ENCODE assay signal across 8 cellular contexts in genomic region chr12:91382081-91382543, GRCh38.
DNase-seq lines count a peak whose midpoint lies in the region; ATAC-seq and TF ChIP-seq lines count a peak whose summit lies in the region.

No MANE protein-coding gene starts in this region.

- peaks cover 10% of the 10 kb centered on the region for H3K4me1 Mint-ChIP-seq in activated CD4-positive, alpha-beta memory T cell treated with anti-CD3 and anti-CD28 coated beads, Interleukin-2, amount 10 ng/mL, durations not matched to agents 7 days and 5 days

- CTCF ChIA-PET in activated CD4-positive, alpha-beta memory T cell treated with anti-CD3 and anti-CD28 coated beads, Interleukin-2, amount 10 ng/mL, durations not matched to agents 7 days and 5 days (lab: Charles Lee), result interaction anchor here (0.6 to 2.2 kb wide), 53 partner anchors 8 to 1397 kb away, joined by 3 to 16 read pairs (median 4); partner anchors contain the start of gene BTG1

- peak overlapping the region; percentile 67 for H3K4me3 Mint-ChIP-seq in activated CD4-positive, alpha-beta memory T cell treated with anti-CD3 and anti-CD28 coated beads, Interleukin-2, amount 10 ng/mL, durations not matched to agents 7 days and 5 days

- peak overlapping the region; percentile 36 for H3K27ac Mint-ChIP-seq in activated CD4-positive, alpha-beta memory T cell treated with anti-CD3 and anti-CD28 coated beads, Interleukin-2, amount 10 ng/mL, durations not matched to agents 7 days and 5 days

- POLR2A ChIA-PET in activated CD4-positive, alpha-beta memory T cell treated with anti-CD3 and anti-CD28 coated beads, Interleukin-2, amount 10 ng/mL, durations not matched to agents 7 days and 5 days (lab: Charles Lee), result interaction anchor here (0.6 to 1.9 kb wide), 5 partner anchors 394 to 1175 kb away, joined by 3 to 10 read pairs (median 3); partner anchors contain the start of gene BTG1

- no peaks in the 10 kb centered on the region for H3K36me3 Mint-ChIP-seq in activated CD4-positive, alpha-beta memory T cell treated with anti-CD3 and anti-CD28 coated beads, Interleukin-2, amount 10 ng/mL, durations not matched to agents 7 days and 5 days (ENCODE audit: low read depth)

- no peaks in the 10 kb centered on the region for H3K9me3 Mint-ChIP-seq in activated CD4-positive, alpha-beta memory T cell treated with anti-CD3 and anti-CD28 coated beads, Interleukin-2, amount 10 ng/mL, durations not matched to agents 7 days and 5 days

- ATAC-seq in HG03520 (IDR thresholded peaks at IDR 0.05; ENCODE audit: unreplicated experiment), result peak; percentile 78

- DNase-seq in AG09319 (ENCODE audit: extremely low read depth, low read depth), result peak; percentile 52
- DNase-seq in GM19238 (ENCODE audit: insufficient read length, low spot score), result peak; percentile 15
- peak; percentile 91 for DNase-seq in NCI-H82 (lab: John Stamatoyannopoulos, UW)
- DNase-seq in activated CD4-positive, alpha-beta memory T cell treated with anti-CD3 and anti-CD28 coated beads, Interleukin-2, amount 10 ng/mL, durations not matched to agents 7 days and 5 days, result peak; percentile 83
- DNase-seq in effector CD4-positive, alpha-beta T cell, result peak; percentile 85
- DNase-seq in medulla oblongata (ENCODE audit: extremely low spot score), result peak; percentile 98
- peak; percentile 63 to 79 (median 79) for DNase-seq in stimulated activated CD4-positive, alpha-beta T cell treated with anti-CD3 and anti-CD28 coated beads, TNF-alpha, amount 100 ng/mL, for 48 hours (ENCODE audit: low read depth in 3 of 3)

- peaks cover 2% of the 10 kb centered on the region for H3K27me3 Mint-ChIP-seq in activated CD4-positive, alpha-beta memory T cell treated with anti-CD3 and anti-CD28 coated beads, Interleukin-2, amount 10 ng/mL, durations not matched to agents 7 days and 5 days

- peak; percentile 88 for TF ChIP-seq CTCF in AG09319 (IDR thresholded peaks at IDR 0.05; ENCODE audit: low read depth, low read length)

Comparison
In these comparisons a context has a peak if more than half of its experiments do, and no peak if none do; other contexts are left out.
1. Peak in every context shown above with its lines: DNase-seq and ATAC-seq.
2. DNase-seq: peak in every context shown above with its lines; median percentile 98 in medulla oblongata; 91 in NCI-H82; 85 in effector CD4-positive, alpha-beta T cell; 83 in activated CD4-positive, alpha-beta memory T cell treated with anti-CD3 and anti-CD28 coated beads, Interleukin-2, amount 10 ng/mL, durations not matched to agents 7 days and 5 days; 79 in stimulated activated CD4-positive, alpha-beta T cell treated with anti-CD3 and anti-CD28 coated beads, TNF-alpha, amount 100 ng/mL, for 48 hours; 52 in AG09319; 15 in GM19238.